ENCODE assay signal across 17 cellular contexts in genomic region chr12:50642755-50643154, GRCh38.
A peak's percentile ranks its signal among the peaks of the same experiment; 100 is the strongest.
DNase-seq lines count a peak whose midpoint lies in the region; ATAC-seq and TF ChIP-seq lines count a peak whose summit lies in the region.
"Had no signal": no experiment of that assay in that cellular context is flagged by ENCODE, and none has a peak within 500 bp of the region (broad histone marks: within the 10 kb centered on the region; RNA-seq: fewer than 3 reads in every experiment).

No MANE protein-coding gene starts in this region.

- H3K27me3 Mint-ChIP-seq in WTC11 (ENCODE audit: low read depth): no peaks in the 10 kb centered on the region
- H3K27me3 Mint-ChIP-seq: CD4-positive, alpha-beta memory T cell had no signal

- POLR2A ChIA-PET in WTC11 (lab: Charles Lee): no interaction called here

- no peaks in the 10 kb centered on the region for H3K9me3 Mint-ChIP-seq in WTC11
- H3K9me3 Mint-ChIP-seq: CD4-positive, alpha-beta memory T cell had no signal

- peak overlapping the region; percentile 91 for H3K27ac ChIP-seq in foreskin keratinocyte
- H3K27ac ChIP-seq: coronary artery, upper lobe of right lung had no signal

- DNase-seq in NCI-H510A treated with DMSO at 0.1 percent for 48 hours (lab: John Stamatoyannopoulos, UW) (peak; percentile 37), NCI-H510A (lab: John Stamatoyannopoulos, UW) (no peak), WTC11 (ENCODE audit: low spot score) (no peak), foreskin keratinocyte (peak; percentile 78 to 91), ureter (ENCODE audit: low spot score) (peak; percentile 62)
- DNase-seq in stimulated activated naive CD4-positive, alpha-beta T cell treated with Interleukin-2 at 50 U/mL for 16 hours (lab: John Stamatoyannopoulos, UW): no peak
- DNase-seq in activated CD4-positive, alpha-beta T cell treated with anti-CD3 and anti-CD28 coated beads, Interleukin-2, amount 50 U/mL, for 1 hour: no peak
- DNase-seq in activated CD4-positive, alpha-beta T cell treated with anti-CD3 and anti-CD28 coated beads for 1 hour: no peak
- DNase-seq: activated effector memory CD4-positive, alpha-beta T cell treated with Interleukin-2 at 50 U/mL for 16 hours; amniotic stem cell; CD4-positive, alpha-beta memory T cell; left cardiac atrium; NCI-H82; stimulated activated CD4-positive, alpha-beta T cell treated with anti-CD3 and anti-CD28 coated beads, Interleukin-4, amount 100 ng/mL, for 4 hours; T-helper 1 cell; upper lobe of right lung had no signal

- CTCF ChIA-PET in WTC11 (lab: Charles Lee): interaction anchor here (0.9 to 3.1 kb wide), 4 partner anchors 23 to 138 kb away, joined by 3 to 20 read pairs (median 3); partner anchors contain the start of gene DIP2B

- H3K4me3 Mint-ChIP-seq in WTC11: no peak overlapping the region
- H3K4me3 Mint-ChIP-seq: CD4-positive, alpha-beta memory T cell had no signal

- H3K27ac Mint-ChIP-seq in WTC11: peak overlapping the region; percentile 77; the same call in 1 of the 2 replicates

- TF ChIP-seq CTCF in WTC11 (IDR thresholded peaks at IDR 0.05) (no peak), foreskin keratinocyte (conservative IDR thresholded peaks at IDR 0.05) (peak; percentile 56)

- ATAC-seq in WTC11 (no peak), foreskin keratinocyte (peak; percentile 71)
- ATAC-seq: left cardiac atrium, upper lobe of right lung had no signal

- peaks cover 16% of the 10 kb centered on the region for H3K36me3 Mint-ChIP-seq in WTC11

- H3K4me1 ChIP-seq in foreskin keratinocyte: peaks cover 30% of the 10 kb centered on the region
- H3K4me1 ChIP-seq: upper lobe of right lung had no signal

- peaks cover 19% of the 10 kb centered on the region for H3K4me1 Mint-ChIP-seq in WTC11

- H3K27me3 ChIP-seq in foreskin keratinocyte: no peaks in the 10 kb centered on the region
- H3K27me3 ChIP-seq: upper lobe of right lung had no signal

TF ChIP-seq in WTC11, 78 proteins besides CTCF, POLR2A, EP300 and RAD21:
- TF ChIP-seq ZNF281 (CRISPR knock-in tag; IDR thresholded peaks at IDR 0.05): no peak
- no peak for TF ChIP-seq JUN (CRISPR knock-in tag; IDR thresholded peaks at IDR 0.05)
- TF ChIP-seq OVOL2 (CRISPR knock-in tag; IDR thresholded peaks at IDR 0.05; ENCODE audit: borderline replicate concordance): no peak
- no peak for TF ChIP-seq PRRX2 (CRISPR knock-in tag; IDR thresholded peaks at IDR 0.05)
- TF ChIP-seq TEAD1 (CRISPR knock-in tag; IDR thresholded peaks at IDR 0.05): no peak
- TF ChIP-seq MXD4 (CRISPR knock-in tag; IDR thresholded peaks at IDR 0.05; ENCODE audit: borderline replicate concordance): no peak

Comparison
In these comparisons a context has a peak if more than half of its experiments do, and no peak if none do; other contexts are left out.
1. DNase-seq: peak in NCI-H510A treated with DMSO at 0.1 percent for 48 hours (single experiment), foreskin keratinocyte (2 of 2) and ureter (single experiment); none in NCI-H510A (single experiment), WTC11 (single experiment), stimulated activated naive CD4-positive, alpha-beta T cell treated with Interleukin-2 at 50 U/mL for 16 hours (single experiment), activated CD4-positive, alpha-beta T cell treated with anti-CD3 and anti-CD28 coated beads, Interleukin-2, amount 50 U/mL, for 1 hour (single experiment) and activated CD4-positive, alpha-beta T cell treated with anti-CD3 and anti-CD28 coated beads for 1 hour (single experiment).